Comparison of ENCODE assay signal across 11 cellular contexts in the genomic region with DNA sequence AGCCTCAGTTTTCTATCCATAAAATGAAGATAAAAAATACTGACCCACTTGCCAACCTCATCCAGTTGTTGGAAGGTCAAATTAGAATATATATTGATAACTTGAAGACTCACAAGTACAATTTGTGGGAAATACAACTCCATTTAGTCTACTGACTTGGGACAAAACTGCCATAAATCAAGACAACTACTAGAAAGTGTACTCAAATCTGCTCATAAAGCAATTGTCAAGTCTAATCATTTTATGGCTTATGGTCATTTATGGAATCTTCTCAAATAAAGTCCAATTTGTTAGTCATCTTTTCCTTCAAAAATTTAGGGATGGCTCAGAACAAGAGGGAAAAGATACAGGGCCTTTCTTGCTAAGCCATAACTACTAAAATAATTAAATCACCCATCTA. TPM values are rescaled to one million over a fixed set of nuclear protein-coding genes. Genes with fewer than 3 reads are reported as not detected.
A peak's percentile ranks its signal among the peaks of the same experiment; 100 is the strongest.
DNase-seq lines count a peak whose midpoint lies in the region; ATAC-seq and TF ChIP-seq lines count a peak whose summit lies in the region.
"Had no signal": no experiment of that assay in that cellular context is flagged by ENCODE, and none has a peak within 500 bp of the region (broad histone marks: within the 10 kb centered on the region; RNA-seq: fewer than 3 reads in every experiment).

No MANE protein-coding gene starts in this region.

- no peak for DNase-seq in HEK293T (ENCODE audit: extremely low spot score)
- no peak for DNase-seq in breast epithelium (ENCODE audit: low spot score in 2 of 2)
- no peak for DNase-seq in naive B cell
- DNase-seq in midbrain (lab: John Stamatoyannopoulos, UW): no peak
- DNase-seq in GM13977 (ENCODE audit: low spot score): no peak
- DNase-seq in mesendoderm: no peak
- DNase-seq: DMS79 treated with DMSO at 0.1 percent for 48 hours, MV-4-11, WERI-Rb-1 had no signal

- H3K9ac ChIP-seq in mesendoderm (ENCODE audit: low read length): no peak overlapping the region

- POLR2A ChIA-PET in HEK293T (lab: Yijun Ruan, JAX): no interaction called here

- no peak overlapping the region for H2BK120ac ChIP-seq in mesendoderm (ENCODE audit: low read depth, low read length)

- peaks cover 22 to 62% of the 10 kb centered on the region in 2 donors for H3K36me3 Mint-ChIP-seq in naive B cell

- no peak overlapping the region for H4K8ac ChIP-seq in mesendoderm (ENCODE audit: low read depth, low read length)

- TF ChIP-seq CTCF in 22Rv1 (IDR thresholded peaks at IDR 0.05) (no peak), breast epithelium (IDR thresholded peaks at IDR 0.05) (no peak), GM13977 (IDR thresholded peaks at IDR 0.05; ENCODE audit: extremely low read depth, insufficient read depth, missing control alignments) (no peak)

- no peak overlapping the region for H2AK5ac ChIP-seq in mesendoderm (ENCODE audit: low read length)

- in situ Hi-C loops in GM13977 (cut with MboI; ENCODE audit: low pct_unique_long_range_greater_than_20kb, low sequenced_read_pairs, unreplicated experiment): loop anchor here (10.0 to 25.0 kb wide), 4 partner anchors 324 to 751 kb away; no protein-coding TSS in a partner anchor

- no peak overlapping the region for H3K4me2 ChIP-seq in mesendoderm (ENCODE audit: low read length)

- H3K79me2 ChIP-seq in mesendoderm (ENCODE audit: control insufficient read depth, insufficient read depth, low read length): peaks cover 40% of the 10 kb centered on the region

- no peaks in the 10 kb centered on the region for H3K9me3 ChIP-seq in breast epithelium

- H3K36me3 ChIP-seq in breast epithelium (no peaks in the 10 kb centered on the region), mesendoderm (ENCODE audit: control insufficient read depth, insufficient read depth, low read length) (no peaks in the 10 kb centered on the region)

- no peak for TF ChIP-seq POLR2A in breast epithelium (IDR thresholded peaks at IDR 0.05)

- no peak overlapping the region for H3K4ac ChIP-seq in mesendoderm (ENCODE audit: low read depth, low read length)

- no peak overlapping the region for H3K23ac ChIP-seq in mesendoderm (ENCODE audit: low read length)

- CTCF ChIA-PET in HEK293T (lab: Yijun Ruan, JAX): no interaction called here

- no peak overlapping the region for H3K18ac ChIP-seq in mesendoderm (ENCODE audit: low read length)

- no peaks in the 10 kb centered on the region for H3K9me3 Mint-ChIP-seq in naive B cell

- peak overlapping the region; percentile 97 for H3K27ac ChIP-seq in 22Rv1
- peak overlapping the region; percentile 35 to 96 for H3K27ac ChIP-seq in breast epithelium
- H3K27ac ChIP-seq in mesendoderm (ENCODE audit: low read depth, low read length): no peak overlapping the region
- H3K27ac ChIP-seq: WERI-Rb-1 had no signal

- intact Hi-C loops in breast epithelium (cut with DNase I; ENCODE audit: low total_unique reads): no loop called here

- no peaks in the 10 kb centered on the region for H3K27me3 ChIP-seq in breast epithelium
- H3K27me3 ChIP-seq in mesendoderm (ENCODE audit: insufficient read depth, low read length, poor library complexity): no peaks in the 10 kb centered on the region

- H3K79me1 ChIP-seq in mesendoderm (ENCODE audit: low read length): peaks cover 8% of the 10 kb centered on the region

- H2BK15ac ChIP-seq in mesendoderm (replicated peaks; ENCODE audit: low read depth): no peak overlapping the region

- H3K4me3 Mint-ChIP-seq in naive B cell: peak overlapping the region; percentile 96 to 100 (median 100)

- H3K56ac ChIP-seq in mesendoderm (ENCODE audit: low read length): no peak overlapping the region

- no peak overlapping the region for H2BK5ac ChIP-seq in mesendoderm (ENCODE audit: low read length)

- peak overlapping the region in 4 of 6 donors; percentile 18 to 95 (median 32) for H3K27ac Mint-ChIP-seq in naive B cell

- H3K4me3 ChIP-seq in breast epithelium (peak overlapping the region; percentile 66 to 100 (median 95)), mesendoderm (ENCODE audit: low read length) (no peak overlapping the region)

- H4K5ac ChIP-seq in mesendoderm (ENCODE audit: low read length): no peak overlapping the region

- H3K4me1 ChIP-seq in breast epithelium (peaks cover 7 to 17% of the 10 kb centered on the region in 2 donors), mesendoderm (ENCODE audit: control insufficient read depth, low read depth, low read length) (no peaks in the 10 kb centered on the region)

- no peak for ATAC-seq in naive B cell (ENCODE audit: low read depth in 2 of 2)
- ATAC-seq in GM21381 (IDR thresholded peaks at IDR 0.05; ENCODE audit: unreplicated experiment): no peak

- H3K4me1 Mint-ChIP-seq in naive B cell: peaks cover 57 to 67% (median 61%) of the 10 kb centered on the region in 3 donors

- H3K27me3 Mint-ChIP-seq in naive B cell: no peaks in the 10 kb centered on the region

TF ChIP-seq in HEK293T, 16 proteins besides CTCF, POLR2A, EP300 and RAD21:
- TF ChIP-seq, protein P1, sequence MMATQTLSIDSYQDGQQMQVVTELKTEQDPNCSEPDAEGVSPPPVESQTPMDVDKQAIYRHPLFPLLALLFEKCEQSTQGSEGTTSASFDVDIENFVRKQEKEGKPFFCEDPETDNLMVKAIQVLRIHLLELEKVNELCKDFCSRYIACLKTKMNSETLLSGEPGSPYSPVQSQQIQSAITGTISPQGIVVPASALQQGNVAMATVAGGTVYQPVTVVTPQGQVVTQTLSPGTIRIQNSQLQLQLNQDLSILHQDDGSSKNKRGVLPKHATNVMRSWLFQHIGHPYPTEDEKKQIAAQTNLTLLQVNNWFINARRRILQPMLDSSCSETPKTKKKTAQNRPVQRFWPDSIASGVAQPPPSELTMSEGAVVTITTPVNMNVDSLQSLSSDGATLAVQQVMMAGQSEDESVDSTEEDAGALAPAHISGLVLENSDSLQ (IDR thresholded peaks at IDR 0.05): peak; percentile 38; the same call in 1 of the 2 replicates
- TF ChIP-seq L3MBTL2 (conservative IDR thresholded peaks at IDR 0.05) (no peak), ZNF384 (IDR thresholded peaks at IDR 0.05) (no peak)
TF ChIP-seq in HEK293T: peak in this region for 1.

RNA-seq across cellular contexts. Expression of a gene that starts 7.0 kb away (rescaled TPM):
- total RNA-seq in breast epithelium: 100 to 1,000 TPM in 1 of 3 donors, 10 to 100 TPM in 2; 83.9 to 106 (median 96.3) TPM
- polyA plus RNA-seq in naive B cell (ENCODE audit: low read depth in 6 of 6): 1,000 to 10,000 TPM in 3 of 6 donors, 100 to 1,000 TPM in 3; 644 to 1,809 (median 1,004) TPM
- polyA plus RNA-seq in mesendoderm (2013, experiment 1 of 2): 9.7 TPM
- polyA plus RNA-seq in mesendoderm (2013, experiment 2 of 2): 10.6 TPM
